In the genomic region with DNA sequence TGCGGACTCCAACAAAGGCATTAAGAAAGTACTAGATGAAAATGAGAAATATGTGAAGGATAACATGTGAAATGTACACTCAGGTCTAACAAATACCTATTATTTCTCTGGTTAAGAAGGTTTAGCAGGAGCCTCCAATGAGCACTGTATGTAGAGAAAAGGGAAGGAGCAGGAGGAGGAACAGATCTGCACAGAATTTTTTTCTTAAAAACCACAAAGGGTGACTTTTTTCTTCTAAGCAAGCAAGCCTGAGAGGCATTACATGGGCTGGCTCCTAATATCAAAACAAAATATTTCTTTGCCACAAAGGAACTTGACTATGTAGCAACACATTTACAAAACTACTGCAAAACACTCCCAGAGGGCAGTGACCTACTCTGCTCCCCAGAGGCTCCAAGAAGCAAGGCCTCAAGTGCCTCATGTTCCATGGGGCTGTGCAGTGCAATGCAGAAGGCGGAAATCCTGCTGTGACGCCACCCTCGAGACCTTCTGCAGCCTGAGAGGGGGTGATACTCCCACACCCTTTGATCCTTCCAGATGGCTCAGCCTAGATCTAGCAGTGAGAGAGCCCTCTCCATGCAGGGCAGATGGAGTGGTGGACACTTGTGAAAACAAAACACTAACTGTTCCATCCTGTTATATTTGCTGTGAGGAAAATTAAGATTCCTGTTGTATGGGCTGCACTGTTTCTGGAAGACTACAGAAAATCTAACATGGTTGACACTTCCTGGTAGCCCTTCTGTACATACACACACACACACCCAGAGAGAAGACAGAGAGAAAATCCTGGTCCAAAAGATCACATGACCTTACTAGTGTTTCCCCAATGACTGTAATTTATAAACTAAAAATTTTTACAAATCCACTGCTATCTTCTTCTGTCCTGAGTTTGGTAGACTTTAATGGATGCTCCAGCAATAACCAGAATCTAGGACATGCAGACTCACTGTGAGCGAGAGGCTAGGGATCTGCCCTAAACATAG, we compare ENCODE assay signal across 1 cellular context.
TF ChIP-seq lines count a peak whose summit lies in the region.

No MANE protein-coding gene starts in this region.

TF ChIP-seq in K562, 482 proteins besides CTCF, POLR2A, EP300 and RAD21 (continued from another document and continues in another):
- TF ChIP-seq, protein P1, sequence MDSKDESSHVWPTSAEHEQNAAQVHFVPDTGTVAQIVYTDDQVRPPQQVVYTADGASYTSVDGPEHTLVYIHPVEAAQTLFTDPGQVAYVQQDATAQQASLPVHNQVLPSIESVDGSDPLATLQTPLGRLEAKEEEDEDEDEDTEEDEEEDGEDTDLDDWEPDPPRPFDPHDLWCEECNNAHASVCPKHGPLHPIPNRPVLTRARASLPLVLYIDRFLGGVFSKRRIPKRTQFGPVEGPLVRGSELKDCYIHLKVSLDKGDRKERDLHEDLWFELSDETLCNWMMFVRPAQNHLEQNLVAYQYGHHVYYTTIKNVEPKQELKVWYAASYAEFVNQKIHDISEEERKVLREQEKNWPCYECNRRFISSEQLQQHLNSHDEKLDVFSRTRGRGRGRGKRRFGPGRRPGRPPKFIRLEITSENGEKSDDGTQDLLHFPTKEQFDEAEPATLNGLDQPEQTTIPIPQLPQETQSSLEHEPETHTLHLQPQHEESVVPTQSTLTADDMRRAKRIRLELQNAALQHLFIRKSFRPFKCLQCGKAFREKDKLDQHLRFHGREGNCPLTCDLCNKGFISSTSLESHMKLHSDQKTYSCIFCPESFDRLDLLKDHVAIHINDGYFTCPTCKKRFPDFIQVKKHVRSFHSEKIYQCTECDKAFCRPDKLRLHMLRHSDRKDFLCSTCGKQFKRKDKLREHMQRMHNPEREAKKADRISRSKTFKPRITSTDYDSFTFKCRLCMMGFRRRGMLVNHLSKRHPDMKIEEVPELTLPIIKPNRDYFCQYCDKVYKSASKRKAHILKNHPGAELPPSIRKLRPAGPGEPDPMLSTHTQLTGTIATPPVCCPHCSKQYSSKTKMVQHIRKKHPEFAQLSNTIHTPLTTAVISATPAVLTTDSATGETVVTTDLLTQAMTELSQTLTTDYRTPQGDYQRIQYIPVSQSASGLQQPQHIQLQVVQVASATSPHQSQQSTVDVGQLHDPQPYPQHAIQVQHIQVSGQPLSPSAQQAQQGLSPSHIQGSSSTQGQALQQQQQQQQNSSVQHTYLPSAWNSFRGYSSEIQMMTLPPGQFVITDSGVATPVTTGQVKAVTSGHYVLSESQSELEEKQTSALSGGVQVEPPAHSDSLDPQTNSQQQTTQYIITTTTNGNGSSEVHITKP (IDR thresholded peaks at IDR 0.05; ENCODE audit: partially characterized antibody): peak; percentile 89
- no peak for TF ChIP-seq FOXA1 (IDR thresholded peaks at IDR 0.05; ENCODE audit: borderline replicate concordance)
- TF ChIP-seq GATA2 (CRISPR knock-in tag; IDR thresholded peaks at IDR 0.05): peak; percentile 79
- no peak for TF ChIP-seq ZNF217 (CRISPR knock-in tag; IDR thresholded peaks at IDR 0.05)
- TF ChIP-seq MTA3 (IDR thresholded peaks at IDR 0.05; ENCODE audit: borderline replicate concordance): 0 out of 2 replicates have a peak, but pooled peaks have one; percentile 38
- TF ChIP-seq, protein P2, sequence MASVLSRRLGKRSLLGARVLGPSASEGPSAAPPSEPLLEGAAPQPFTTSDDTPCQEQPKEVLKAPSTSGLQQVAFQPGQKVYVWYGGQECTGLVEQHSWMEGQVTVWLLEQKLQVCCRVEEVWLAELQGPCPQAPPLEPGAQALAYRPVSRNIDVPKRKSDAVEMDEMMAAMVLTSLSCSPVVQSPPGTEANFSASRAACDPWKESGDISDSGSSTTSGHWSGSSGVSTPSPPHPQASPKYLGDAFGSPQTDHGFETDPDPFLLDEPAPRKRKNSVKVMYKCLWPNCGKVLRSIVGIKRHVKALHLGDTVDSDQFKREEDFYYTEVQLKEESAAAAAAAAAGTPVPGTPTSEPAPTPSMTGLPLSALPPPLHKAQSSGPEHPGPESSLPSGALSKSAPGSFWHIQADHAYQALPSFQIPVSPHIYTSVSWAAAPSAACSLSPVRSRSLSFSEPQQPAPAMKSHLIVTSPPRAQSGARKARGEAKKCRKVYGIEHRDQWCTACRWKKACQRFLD (CRISPR knock-in tag; IDR thresholded peaks at IDR 0.05): peak; percentile 56; the same call in 1 of the 2 replicates
- TF ChIP-seq EGR1 (conservative IDR thresholded peaks at IDR 0.05): peak; percentile 89
- 0 out of 2 replicates have a peak, but pooled peaks have one; percentile 36 for TF ChIP-seq MECOM (CRISPR knock-in tag; IDR thresholded peaks at IDR 0.05)
- TF ChIP-seq BHLHE40 (IDR thresholded peaks at IDR 0.05; ENCODE audit: low read length): 0 out of 2 replicates have a peak, but pooled peaks have one; percentile 45
- no peak for TF ChIP-seq POLR2G (IDR thresholded peaks at IDR 0.05; ENCODE audit: low read depth, low read length)
- 0 out of 2 replicates have a peak, but pooled peaks have one; percentile 29 for TF ChIP-seq POLR2H (tag; IDR thresholded peaks at IDR 0.05; ENCODE audit: low read depth)
- peak; percentile 96; the same call in 1 of the 2 replicates for TF ChIP-seq LEF1 (IDR thresholded peaks at IDR 0.05)
- TF ChIP-seq MTA2 (IDR thresholded peaks at IDR 0.05; ENCODE audit: low read depth): peak; percentile 48
- no peak for TF ChIP-seq PPARD (CRISPR knock-in tag; IDR thresholded peaks at IDR 0.05)
- peak; percentile 57; the same call in 1 of the 2 replicates for TF ChIP-seq NCOA1 (IDR thresholded peaks at IDR 0.05; ENCODE audit: low read depth)
- TF ChIP-seq, protein P3, sequence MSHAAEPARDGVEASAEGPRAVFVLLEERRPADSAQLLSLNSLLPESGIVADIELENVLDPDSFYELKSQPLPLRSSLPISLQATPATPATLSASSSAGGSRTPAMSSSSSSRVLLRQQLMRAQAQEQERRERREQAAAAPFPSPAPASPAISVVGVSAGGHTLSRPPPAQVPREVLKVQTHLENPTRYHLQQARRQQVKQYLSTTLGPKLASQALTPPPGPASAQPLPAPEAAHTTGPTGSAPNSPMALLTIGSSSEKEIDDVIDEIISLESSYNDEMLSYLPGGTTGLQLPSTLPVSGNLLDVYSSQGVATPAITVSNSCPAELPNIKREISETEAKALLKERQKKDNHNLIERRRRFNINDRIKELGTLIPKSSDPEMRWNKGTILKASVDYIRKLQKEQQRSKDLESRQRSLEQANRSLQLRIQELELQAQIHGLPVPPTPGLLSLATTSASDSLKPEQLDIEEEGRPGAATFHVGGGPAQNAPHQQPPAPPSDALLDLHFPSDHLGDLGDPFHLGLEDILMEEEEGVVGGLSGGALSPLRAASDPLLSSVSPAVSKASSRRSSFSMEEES (CRISPR knock-in tag; IDR thresholded peaks at IDR 0.05): peak; percentile 86
- TF ChIP-seq, protein P4, sequence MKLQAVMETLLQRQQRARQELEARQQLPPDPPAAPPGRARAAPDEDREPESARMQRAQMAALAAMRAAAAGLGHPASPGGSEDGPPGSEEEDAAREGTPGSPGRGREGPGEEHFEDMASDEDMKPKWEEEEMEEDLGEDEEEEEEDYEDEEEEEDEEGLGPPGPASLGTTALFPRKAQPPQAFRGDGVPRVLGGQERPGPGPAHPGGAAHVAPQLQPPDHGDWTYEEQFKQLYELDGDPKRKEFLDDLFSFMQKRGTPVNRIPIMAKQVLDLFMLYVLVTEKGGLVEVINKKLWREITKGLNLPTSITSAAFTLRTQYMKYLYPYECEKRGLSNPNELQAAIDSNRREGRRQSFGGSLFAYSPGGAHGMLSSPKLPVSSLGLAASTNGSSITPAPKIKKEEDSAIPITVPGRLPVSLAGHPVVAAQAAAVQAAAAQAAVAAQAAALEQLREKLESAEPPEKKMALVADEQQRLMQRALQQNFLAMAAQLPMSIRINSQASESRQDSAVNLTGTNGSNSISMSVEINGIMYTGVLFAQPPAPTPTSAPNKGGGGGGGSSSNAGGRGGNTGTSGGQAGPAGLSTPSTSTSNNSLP (IDR thresholded peaks at IDR 0.05; ENCODE audit: borderline replicate concordance, low read depth, low read length): 0 out of 2 replicates have a peak, but pooled peaks have one; percentile 44
- TF ChIP-seq RCOR1 (IDR thresholded peaks at IDR 0.05; ENCODE audit: borderline replicate concordance in 1 of 2, low read depth in 2 of 2, low read length in 2 of 2): peak in 1 of 2 experiments; percentile 47; a peak in 1 of 4 replicates
- no peak for TF ChIP-seq BRD9 (IDR thresholded peaks at IDR 0.05; ENCODE audit: low read depth, partially characterized antibody)
- TF ChIP-seq, protein P5, sequence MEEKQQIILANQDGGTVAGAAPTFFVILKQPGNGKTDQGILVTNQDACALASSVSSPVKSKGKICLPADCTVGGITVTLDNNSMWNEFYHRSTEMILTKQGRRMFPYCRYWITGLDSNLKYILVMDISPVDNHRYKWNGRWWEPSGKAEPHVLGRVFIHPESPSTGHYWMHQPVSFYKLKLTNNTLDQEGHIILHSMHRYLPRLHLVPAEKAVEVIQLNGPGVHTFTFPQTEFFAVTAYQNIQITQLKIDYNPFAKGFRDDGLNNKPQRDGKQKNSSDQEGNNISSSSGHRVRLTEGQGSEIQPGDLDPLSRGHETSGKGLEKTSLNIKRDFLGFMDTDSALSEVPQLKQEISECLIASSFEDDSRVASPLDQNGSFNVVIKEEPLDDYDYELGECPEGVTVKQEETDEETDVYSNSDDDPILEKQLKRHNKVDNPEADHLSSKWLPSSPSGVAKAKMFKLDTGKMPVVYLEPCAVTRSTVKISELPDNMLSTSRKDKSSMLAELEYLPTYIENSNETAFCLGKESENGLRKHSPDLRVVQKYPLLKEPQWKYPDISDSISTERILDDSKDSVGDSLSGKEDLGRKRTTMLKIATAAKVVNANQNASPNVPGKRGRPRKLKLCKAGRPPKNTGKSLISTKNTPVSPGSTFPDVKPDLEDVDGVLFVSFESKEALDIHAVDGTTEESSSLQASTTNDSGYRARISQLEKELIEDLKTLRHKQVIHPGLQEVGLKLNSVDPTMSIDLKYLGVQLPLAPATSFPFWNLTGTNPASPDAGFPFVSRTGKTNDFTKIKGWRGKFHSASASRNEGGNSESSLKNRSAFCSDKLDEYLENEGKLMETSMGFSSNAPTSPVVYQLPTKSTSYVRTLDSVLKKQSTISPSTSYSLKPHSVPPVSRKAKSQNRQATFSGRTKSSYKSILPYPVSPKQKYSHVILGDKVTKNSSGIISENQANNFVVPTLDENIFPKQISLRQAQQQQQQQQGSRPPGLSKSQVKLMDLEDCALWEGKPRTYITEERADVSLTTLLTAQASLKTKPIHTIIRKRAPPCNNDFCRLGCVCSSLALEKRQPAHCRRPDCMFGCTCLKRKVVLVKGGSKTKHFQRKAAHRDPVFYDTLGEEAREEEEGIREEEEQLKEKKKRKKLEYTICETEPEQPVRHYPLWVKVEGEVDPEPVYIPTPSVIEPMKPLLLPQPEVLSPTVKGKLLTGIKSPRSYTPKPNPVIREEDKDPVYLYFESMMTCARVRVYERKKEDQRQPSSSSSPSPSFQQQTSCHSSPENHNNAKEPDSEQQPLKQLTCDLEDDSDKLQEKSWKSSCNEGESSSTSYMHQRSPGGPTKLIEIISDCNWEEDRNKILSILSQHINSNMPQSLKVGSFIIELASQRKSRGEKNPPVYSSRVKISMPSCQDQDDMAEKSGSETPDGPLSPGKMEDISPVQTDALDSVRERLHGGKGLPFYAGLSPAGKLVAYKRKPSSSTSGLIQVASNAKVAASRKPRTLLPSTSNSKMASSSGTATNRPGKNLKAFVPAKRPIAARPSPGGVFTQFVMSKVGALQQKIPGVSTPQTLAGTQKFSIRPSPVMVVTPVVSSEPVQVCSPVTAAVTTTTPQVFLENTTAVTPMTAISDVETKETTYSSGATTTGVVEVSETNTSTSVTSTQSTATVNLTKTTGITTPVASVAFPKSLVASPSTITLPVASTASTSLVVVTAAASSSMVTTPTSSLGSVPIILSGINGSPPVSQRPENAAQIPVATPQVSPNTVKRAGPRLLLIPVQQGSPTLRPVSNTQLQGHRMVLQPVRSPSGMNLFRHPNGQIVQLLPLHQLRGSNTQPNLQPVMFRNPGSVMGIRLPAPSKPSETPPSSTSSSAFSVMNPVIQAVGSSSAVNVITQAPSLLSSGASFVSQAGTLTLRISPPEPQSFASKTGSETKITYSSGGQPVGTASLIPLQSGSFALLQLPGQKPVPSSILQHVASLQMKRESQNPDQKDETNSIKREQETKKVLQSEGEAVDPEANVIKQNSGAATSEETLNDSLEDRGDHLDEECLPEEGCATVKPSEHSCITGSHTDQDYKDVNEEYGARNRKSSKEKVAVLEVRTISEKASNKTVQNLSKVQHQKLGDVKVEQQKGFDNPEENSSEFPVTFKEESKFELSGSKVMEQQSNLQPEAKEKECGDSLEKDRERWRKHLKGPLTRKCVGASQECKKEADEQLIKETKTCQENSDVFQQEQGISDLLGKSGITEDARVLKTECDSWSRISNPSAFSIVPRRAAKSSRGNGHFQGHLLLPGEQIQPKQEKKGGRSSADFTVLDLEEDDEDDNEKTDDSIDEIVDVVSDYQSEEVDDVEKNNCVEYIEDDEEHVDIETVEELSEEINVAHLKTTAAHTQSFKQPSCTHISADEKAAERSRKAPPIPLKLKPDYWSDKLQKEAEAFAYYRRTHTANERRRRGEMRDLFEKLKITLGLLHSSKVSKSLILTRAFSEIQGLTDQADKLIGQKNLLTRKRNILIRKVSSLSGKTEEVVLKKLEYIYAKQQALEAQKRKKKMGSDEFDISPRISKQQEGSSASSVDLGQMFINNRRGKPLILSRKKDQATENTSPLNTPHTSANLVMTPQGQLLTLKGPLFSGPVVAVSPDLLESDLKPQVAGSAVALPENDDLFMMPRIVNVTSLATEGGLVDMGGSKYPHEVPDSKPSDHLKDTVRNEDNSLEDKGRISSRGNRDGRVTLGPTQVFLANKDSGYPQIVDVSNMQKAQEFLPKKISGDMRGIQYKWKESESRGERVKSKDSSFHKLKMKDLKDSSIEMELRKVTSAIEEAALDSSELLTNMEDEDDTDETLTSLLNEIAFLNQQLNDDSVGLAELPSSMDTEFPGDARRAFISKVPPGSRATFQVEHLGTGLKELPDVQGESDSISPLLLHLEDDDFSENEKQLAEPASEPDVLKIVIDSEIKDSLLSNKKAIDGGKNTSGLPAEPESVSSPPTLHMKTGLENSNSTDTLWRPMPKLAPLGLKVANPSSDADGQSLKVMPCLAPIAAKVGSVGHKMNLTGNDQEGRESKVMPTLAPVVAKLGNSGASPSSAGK (IDR thresholded peaks at IDR 0.05): peak; percentile 73
- TF ChIP-seq GATAD2B (IDR thresholded peaks at IDR 0.05; ENCODE audit: borderline replicate concordance): no peak
